Comparison of ENCODE assay signal across 28 cellular contexts in the genomic region with DNA sequence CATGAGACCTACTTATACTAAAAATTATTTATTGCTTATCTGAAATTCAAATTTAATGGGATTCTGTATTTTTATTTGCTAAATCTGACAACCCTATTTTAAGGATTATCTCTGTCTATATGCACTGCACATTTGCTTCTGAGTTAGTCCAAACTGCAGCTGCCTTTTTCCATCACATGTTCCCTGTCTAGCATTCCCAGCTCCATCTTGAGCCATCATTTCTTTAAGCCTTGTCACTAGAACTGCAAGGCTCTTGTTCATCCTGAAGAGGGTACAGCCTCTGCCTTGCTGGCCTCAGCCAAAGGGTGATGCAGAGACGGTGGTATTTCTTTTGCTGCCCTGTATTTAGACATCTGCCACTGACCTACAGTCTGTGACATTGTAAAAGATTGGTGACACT.
"Had no signal": no experiment of that assay in that cellular context is flagged by ENCODE, and none has a peak within 500 bp of the region (broad histone marks: within the 10 kb centered on the region; RNA-seq: fewer than 3 reads in every experiment).

No MANE protein-coding gene starts in this region.

- H3K9me3 ChIP-seq: ascending aorta, esophagus muscularis mucosa, gastrocnemius medialis, heart left ventricle had no signal

- H3K27me3 ChIP-seq: ascending aorta, brain microvascular endothelial cell, esophagus muscularis mucosa, gastrocnemius medialis, heart left ventricle had no signal

- DNase-seq: activated B cell treated with CpG ODN at 0.5 μM for 24 hours; activated CD4-positive, alpha-beta T cell treated with anti-CD3 and anti-CD28 coated beads for 48 hours; activated CD4-positive, alpha-beta T cell treated with anti-CD3 and anti-CD28 coated beads, Interleukin-2, amount 50 U/mL, for 1 hour; activated CD4-positive, alpha-beta T cell treated with anti-CD3 and anti-CD28 coated beads, Interleukin-2, amount 50 U/mL, for 48 hours; activated CD8-positive, alpha-beta memory T cell treated with anti-CD3 and anti-CD28 coated beads for 24 hours; activated CD8-positive, alpha-beta T cell treated with anti-CD3 and anti-CD28 coated beads for 36 hours; activated effector memory CD4-positive, alpha-beta T cell treated with anti-CD3 and anti-CD28 coated beads, Interleukin-2, amount 50 U/mL, for 16 hours; activated naive CD4-positive, alpha-beta T cell treated with anti-CD3 and anti-CD28 coated beads, Interleukin-2, amount 10 ng/mL, durations not matched to agents 7 days and 5 days; activated naive CD8-positive, alpha-beta T cell treated with anti-CD3 and anti-CD28 coated beads, Interleukin-2, amount 10 ng/mL, durations not matched to agents 7 days and 5 days; activated T-cell treated with anti-CD3 and anti-CD28 coated beads, Interleukin-2, amount 50 U/mL, for 48 hours; cortex of kidney; dermis blood vessel endothelial cell; effector CD4-positive, alpha-beta T cell; effector memory CD8-positive, alpha-beta T cell; erythroblast; foreskin keratinocyte; gastrocnemius medialis; glutamatergic neuron; heart left ventricle; T-helper 1 cell; T-helper 17 cell; T1000; WERI-Rb-1 had no signal

- H3K4me3 ChIP-seq: ascending aorta, esophagus muscularis mucosa, gastrocnemius medialis, heart left ventricle had no signal

- ATAC-seq: activated CD4-positive, CD25-positive, alpha-beta regulatory T cell treated with anti-CD3 and anti-CD28 coated beads, Interleukin-2, amount 50 U/mL, for 24 hours; activated CD8-positive, alpha-beta T cell treated with anti-CD3 and anti-CD28 coated beads for 36 hours; activated naive CD4-positive, alpha-beta T cell treated with anti-CD3 and anti-CD28 coated beads, Interleukin-2, amount 50 U/mL, for 72 hours; effector memory CD8-positive, alpha-beta T cell; foreskin keratinocyte; gastrocnemius medialis; heart left ventricle; T-helper 17 cell had no signal

- H3K36me3 ChIP-seq: ascending aorta, brain microvascular endothelial cell, esophagus muscularis mucosa, gastrocnemius medialis, heart left ventricle, WERI-Rb-1 had no signal

- H3K4me1 ChIP-seq: foreskin keratinocyte had no signal

- H3K27ac ChIP-seq: brain microvascular endothelial cell, esophagus muscularis mucosa, foreskin keratinocyte, gastrocnemius medialis, heart left ventricle, WERI-Rb-1 had no signal
